In the genomic region with DNA sequence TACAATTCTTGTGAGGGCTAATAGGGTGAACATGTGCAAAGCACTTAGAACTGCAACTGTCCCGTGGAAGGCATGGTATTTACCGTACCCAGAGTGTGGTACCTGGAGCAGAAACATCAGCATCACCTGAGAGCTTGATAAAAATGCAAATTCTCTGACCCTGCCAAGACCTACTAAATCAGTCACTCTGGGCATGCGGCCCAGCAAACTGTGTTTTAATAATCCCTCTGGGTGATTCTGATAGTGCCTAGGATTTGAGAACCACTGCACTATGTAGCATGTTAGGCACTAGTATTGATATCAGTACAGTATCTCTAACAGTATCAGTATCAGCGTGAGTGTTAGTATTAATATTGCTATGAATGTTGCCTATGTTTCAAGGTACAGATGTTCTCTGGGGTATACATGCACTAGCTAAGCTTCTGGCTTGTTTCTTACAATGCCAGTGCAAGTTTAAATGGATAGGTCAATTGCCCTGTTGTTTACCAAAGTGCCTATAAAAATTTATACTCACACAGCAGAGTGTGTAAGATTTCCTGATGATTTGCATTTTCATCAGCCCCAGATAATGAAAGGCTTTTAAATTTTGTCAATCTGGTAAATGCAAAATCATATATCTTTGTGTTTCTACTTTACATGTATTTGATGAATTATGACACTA, we compare ENCODE assay signal across 17 cellular contexts.
"Had no signal": no experiment of that assay in that cellular context is flagged by ENCODE, and none has a peak within 500 bp of the region (broad histone marks: within the 10 kb centered on the region; RNA-seq: fewer than 3 reads in every experiment).

No MANE protein-coding gene starts in this region.

- H3K4me3 ChIP-seq: dorsolateral prefrontal cortex, hepatocyte, pancreas, suprapubic skin, tibial nerve, upper lobe of right lung, vagina had no signal

- H3K9me3 ChIP-seq: pancreas, suprapubic skin, tibial nerve, upper lobe of right lung, vagina had no signal

- H2AFZ ChIP-seq: hepatocyte had no signal

- H3K27ac ChIP-seq: pancreas, suprapubic skin, upper lobe of right lung, vagina had no signal

- H3K36me3 ChIP-seq: pancreas, suprapubic skin, tibial nerve, upper lobe of right lung, vagina had no signal

- H3K27me3 ChIP-seq: dorsolateral prefrontal cortex, hepatocyte, pancreas, suprapubic skin, tibial nerve, upper lobe of right lung, vagina had no signal

- H3K4me2 ChIP-seq: hepatocyte had no signal

- DNase-seq: cortex of kidney; effector CD8-positive, alpha-beta T cell; foreskin melanocyte; head of caudate nucleus; occipital lobe; pancreas; right cardiac atrium; small intestine; stimulated activated CD4-positive, alpha-beta T cell treated with anti-CD3 and anti-CD28 coated beads, Interleukin-12 subunit alpha, Interleukin-12 subunit beta, amount 100 ng/mL, for 4 hours; stimulated activated naive CD4-positive, alpha-beta T cell treated with Interleukin-2 at 50 U/mL for 16 hours; upper lobe of right lung had no signal

- ATAC-seq: natural killer cell treated with Interleukin-12 subunit alpha and Interleukin-12 subunit beta and Interleukin-15 and Interleukin-18, amount 100 ng/mL, for 72 hours; pancreas; upper lobe of right lung had no signal

- H3K4me1 ChIP-seq: pancreas, suprapubic skin, upper lobe of right lung, vagina had no signal
